ENCODE assay signal across 11 cellular contexts in the genomic region with DNA sequence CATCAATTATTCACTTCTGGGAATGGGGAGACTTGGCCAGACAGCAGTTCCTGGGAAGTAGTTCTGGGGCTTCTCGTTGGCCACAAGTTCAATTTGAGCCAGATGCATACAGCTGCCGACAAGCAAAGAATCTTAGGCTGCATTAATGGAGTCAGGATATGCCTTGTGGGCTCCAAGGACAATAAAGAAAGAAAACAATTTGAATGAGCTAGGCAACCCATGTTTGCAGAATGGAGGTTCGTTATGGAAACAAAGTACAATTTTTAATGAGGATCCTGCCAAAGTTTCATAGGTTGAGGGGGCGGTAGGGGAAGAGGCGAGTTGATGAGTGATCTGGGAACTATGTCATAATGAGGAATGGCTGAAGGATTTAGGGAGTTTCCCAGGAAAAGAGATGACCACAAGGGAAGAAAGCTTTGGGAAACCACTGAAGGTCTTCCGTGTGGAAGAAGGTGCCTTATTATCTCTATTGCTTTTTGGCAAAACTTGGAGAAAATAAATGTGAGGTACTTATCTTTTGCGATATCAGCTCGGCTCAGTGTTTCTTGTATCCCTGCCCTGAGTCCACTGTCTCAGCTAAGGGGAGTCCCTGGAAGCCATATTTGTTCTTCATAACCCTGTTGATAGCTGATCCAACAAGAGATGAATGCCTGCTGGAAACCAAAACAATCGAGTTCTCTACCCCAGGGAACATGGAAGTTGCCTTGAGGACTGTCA.
DNase-seq lines count a peak whose midpoint lies in the region; ATAC-seq, FAIRE-seq and TF ChIP-seq lines count a peak whose summit lies in the region.
"Had no signal": no experiment of that assay in that cellular context is flagged by ENCODE, and none has a peak within 500 bp of the region (broad histone marks: within the 10 kb centered on the region; RNA-seq: fewer than 3 reads in every experiment).

No MANE protein-coding gene starts in this region.

- TF ChIP-seq POLR2A in endothelial cell of umbilical vein (IDR thresholded peaks at IDR 0.05; ENCODE audit: low read depth, low read length) = no peak

- H3K27me3 ChIP-seq in endothelial cell of umbilical vein (ENCODE audit: control insufficient read depth in 2 of 2, insufficient read depth in 2 of 2, low read length in 2 of 2) = no peaks in the 10 kb centered on the region

- no peaks in the 10 kb centered on the region for H4K20me1 ChIP-seq in endothelial cell of umbilical vein (replicated peaks; ENCODE audit: control insufficient read depth, extremely low read depth, insufficient read depth, low read length)

- FAIRE-seq in endothelial cell of umbilical vein (lab: Jason Lieb, UNC) = no peak

- TF ChIP-seq CTCF in AG10803 (conservative IDR thresholded peaks at IDR 0.05; ENCODE audit: low read length) = no peak
- TF ChIP-seq CTCF in endothelial cell of umbilical vein (IDR thresholded peaks at IDR 0.05; ENCODE audit: extremely low read depth in 1 of 2, insufficient read depth in 1 of 2, low read depth in 1 of 2, low read length in 2 of 2) = no peak
- no peak for TF ChIP-seq CTCF in nephron progenitor cell (IDR thresholded peaks at IDR 0.05)

- no TSS peak for BruUV-seq in endothelial cell of umbilical vein (replicated peaks; lab: Mats Ljungman, UMichigan)

- DNase-seq in AG10803 (ENCODE audit: low read depth) = peak; percentile 96
- DNase-seq in endothelial cell of umbilical vein (ENCODE audit: low read depth, low spot score) = peak; percentile 44
- no peak for DNase-seq in nephron progenitor cell
- DNase-seq in Kasumi-1 (lab: John Stamatoyannopoulos, UW) = no peak
- no peak for DNase-seq in substantia nigra (lab: John Stamatoyannopoulos, UW)
- DNase-seq: activated gamma-delta T cell treated with Interleukin-2 at 50 U/mL for 16 hours; stimulated activated CD4-positive, alpha-beta T cell treated with anti-CD3 and anti-CD28 coated beads, Interleukin-4, amount 100 ng/mL, for 24 hours had no signal

- peak overlapping the region; percentile 16 for H3K27ac Mint-ChIP-seq in nephron progenitor cell
- H3K27ac Mint-ChIP-seq: IgD-negative memory B cell had no signal

- H3K36me3 Mint-ChIP-seq in nephron progenitor cell (ENCODE audit: low read depth) = no peaks in the 10 kb centered on the region
- H3K36me3 Mint-ChIP-seq: IgD-negative memory B cell had no signal

- CTCF ChIA-PET in endothelial cell of umbilical vein (lab: Charles Lee) = interaction anchor here (0.8 to 1.3 kb wide), 3 partner anchors 10 to 142 kb away, joined by 3 to 6 read pairs (median 3); no protein-coding TSS in a partner anchor

- H3K9me1 ChIP-seq in endothelial cell of umbilical vein (replicated peaks; ENCODE audit: control insufficient read depth, extremely low read depth, insufficient read depth, low read length) = no peaks in the 10 kb centered on the region

- dilution Hi-C loops in endothelial cell of umbilical vein (cut with MboI; ENCODE audit: extremely low pct_ligation_motif_present, low sequenced_read_pairs) = no loop called here

- no peak overlapping the region for H3K4me2 ChIP-seq in endothelial cell of umbilical vein (ENCODE audit: insufficient read depth, low read length)

- POLR2A ChIA-PET in endothelial cell of umbilical vein (lab: Charles Lee) = no interaction called here

- H3K9me3 ChIP-seq in endothelial cell of umbilical vein (replicated peaks; ENCODE audit: control insufficient read depth, insufficient read depth, low read length) = no peaks in the 10 kb centered on the region

- no peak overlapping the region for H3K9ac ChIP-seq in endothelial cell of umbilical vein (replicated peaks; ENCODE audit: extremely low read depth, insufficient read depth, low read length)

- peaks cover under 1% of the 10 kb centered on the region for H3K4me1 Mint-ChIP-seq in nephron progenitor cell

- H3K27ac ChIP-seq in endothelial cell of umbilical vein (ENCODE audit: insufficient read depth, low read depth, low read length) (peak overlapping the region; percentile 28), substantia nigra (ENCODE audit: low read depth, low read length, poor library complexity, severe bottlenecking) (no peak overlapping the region)

- no peak for ATAC-seq in GM21529 (IDR thresholded peaks at IDR 0.05; ENCODE audit: unreplicated experiment)
- no peak for ATAC-seq in GM18511 (IDR thresholded peaks at IDR 0.05; ENCODE audit: unreplicated experiment)

- peaks cover 8% of the 10 kb centered on the region for H3K4me1 ChIP-seq in endothelial cell of umbilical vein (ENCODE audit: control insufficient read depth, extremely low read depth, insufficient read depth, low read length)

- peaks cover 3% of the 10 kb centered on the region for H3K27me3 Mint-ChIP-seq in nephron progenitor cell (ENCODE audit: low read depth, poor library complexity)
- H3K27me3 Mint-ChIP-seq: IgD-negative memory B cell had no signal

- H3K36me3 ChIP-seq in endothelial cell of umbilical vein (ENCODE audit: control insufficient read depth in 2 of 2, extremely low read depth in 1 of 2, insufficient read depth in 2 of 2, low read length in 2 of 2) = no peaks in the 10 kb centered on the region

- H3K4me3 ChIP-seq in AG10803 (ENCODE audit: low read length) (no peak overlapping the region), endothelial cell of umbilical vein (replicated peaks in 1 of 3; ENCODE audit: insufficient read depth in 1 of 3, low read depth in 1 of 3, low read length in 3 of 3) (no peak overlapping the region)

- H2AFZ ChIP-seq in endothelial cell of umbilical vein (ENCODE audit: low read depth, low read length) = peak overlapping the region; percentile 61

- intact Hi-C loops in endothelial cell of umbilical vein (cut with micrococcal nuclease) = no loop called here

- no peaks in the 10 kb centered on the region for H3K79me2 ChIP-seq in endothelial cell of umbilical vein (ENCODE audit: control insufficient read depth, insufficient read depth, low read length)

- H3K4me3 Mint-ChIP-seq in nephron progenitor cell = no peak overlapping the region
- H3K4me3 Mint-ChIP-seq: IgD-negative memory B cell had no signal

- no peaks in the 10 kb centered on the region for H3K9me3 Mint-ChIP-seq in nephron progenitor cell
- H3K9me3 Mint-ChIP-seq: IgD-negative memory B cell had no signal

TF ChIP-seq in PFSK-1, 5 proteins besides CTCF, POLR2A, EP300 and RAD21 (continues in another document):
- TF ChIP-seq TAF1 (IDR thresholded peaks at IDR 0.05; ENCODE audit: borderline replicate concordance, insufficient read depth, low read length) (peak; percentile 23; the same call in 1 of the 2 replicates), POLR2AphosphoS5 (IDR thresholded peaks at IDR 0.05; ENCODE audit: low read depth, low read length) (no peak), SIN3A (IDR thresholded peaks at IDR 0.05; ENCODE audit: borderline replicate concordance, insufficient read depth, low read length) (no peak), FOXP2 (optimal IDR thresholded peaks at IDR 0.05; ENCODE audit: borderline replicate concordance, extremely low read depth, extremely low read length, insufficient read depth) (no peak)

TF ChIP-seq in endothelial cell of umbilical vein, 7 proteins besides CTCF, POLR2A, EP300 and RAD21:
- no peak for TF ChIP-seq MYC (IDR thresholded peaks at IDR 0.05; ENCODE audit: low read depth, low read length)
- TF ChIP-seq, protein P1, sequence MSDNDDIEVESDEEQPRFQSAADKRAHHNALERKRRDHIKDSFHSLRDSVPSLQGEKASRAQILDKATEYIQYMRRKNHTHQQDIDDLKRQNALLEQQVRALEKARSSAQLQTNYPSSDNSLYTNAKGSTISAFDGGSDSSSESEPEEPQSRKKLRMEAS (IDR thresholded peaks at IDR 0.05; ENCODE audit: insufficient read depth, insufficient read length) = no peak
- TF ChIP-seq FOS (IDR thresholded peaks at IDR 0.05; ENCODE audit: borderline replicate concordance, insufficient read depth, low read length) = no peak
- no peak for TF ChIP-seq GATA2 (IDR thresholded peaks at IDR 0.05; ENCODE audit: insufficient read depth, insufficient read length, low read depth, low read length)
- TF ChIP-seq JUN (IDR thresholded peaks at IDR 0.05; ENCODE audit: borderline replicate concordance, insufficient read depth, insufficient read length, low read depth) = peak; percentile 24
- TF ChIP-seq EZH2 (IDR thresholded peaks at IDR 0.05; ENCODE audit: borderline replicate concordance, low read depth, low read length, severe bottlenecking) = no peak
- no peak for TF ChIP-seq POLR2AphosphoS5 (IDR thresholded peaks at IDR 0.05; ENCODE audit: insufficient read depth, low read depth, low read length)
TF ChIP-seq in endothelial cell of umbilical vein: peak in this region for 1.

Comparison
In these comparisons a context has a peak if more than half of its experiments do, and no peak if none do; other contexts are left out.
1. DNase-seq: peak in AG10803 (single experiment) and endothelial cell of umbilical vein (single experiment); none in nephron progenitor cell (single experiment), Kasumi-1 (0 of 2) and substantia nigra (0 of 49).